13 cellular contexts compared by ENCODE assay signal in genomic region chr1:224213438-224214119, GRCh38. TPM values are rescaled to one million over a fixed set of nuclear protein-coding genes. Genes with fewer than 3 reads are reported as not detected.
DNase-seq lines count a peak whose midpoint lies in the region; ATAC-seq, FAIRE-seq and TF ChIP-seq lines count a peak whose summit lies in the region.
"Had no signal": no experiment of that assay in that cellular context is flagged by ENCODE, and none has a peak within 500 bp of the region (broad histone marks: within the 10 kb centered on the region; RNA-seq: fewer than 3 reads in every experiment).

No MANE protein-coding gene starts in this region.

- H3K9ac ChIP-seq in GM12878 (ENCODE audit: control insufficient read depth, insufficient read depth, low read length): no peak overlapping the region

- intact Hi-C loops in right cardiac atrium (cut with DNase I) (no loop called here), left ventricle myocardium superior (cut with micrococcal nuclease) (no loop called here), GM12878 (cut with micrococcal nuclease; ENCODE audit: unreplicated experiment) (no loop called here), lower lobe of right lung (cut with DNase I) (no loop called here)

- BruUV-seq in GM12878 (replicated peaks; lab: Mats Ljungman, UMichigan): no TSS peak

- H3K36me3 ChIP-seq in GM12878 (ENCODE audit: control insufficient read depth in 2 of 2, insufficient read depth in 2 of 2, low read length in 1 of 2) (no peaks in the 10 kb centered on the region), lower lobe of right lung (no peaks in the 10 kb centered on the region), upper lobe of left lung (no peaks in the 10 kb centered on the region)

- H3K4me3 Mint-ChIP-seq in activated naive CD4-positive, alpha-beta T cell treated with anti-CD3 and anti-CD28 coated beads, Interleukin-2, amount 10 ng/mL, durations not matched to agents 7 days and 5 days: no peak overlapping the region

- no peaks in the 10 kb centered on the region for H3K9me3 Mint-ChIP-seq in activated naive CD4-positive, alpha-beta T cell treated with anti-CD3 and anti-CD28 coated beads, Interleukin-2, amount 10 ng/mL, durations not matched to agents 7 days and 5 days

- H3K27me3 ChIP-seq in right cardiac atrium (ENCODE audit: control insufficient read depth, insufficient read depth) (no peaks in the 10 kb centered on the region), GM12878 (replicated peaks in 1 of 2; ENCODE audit: control insufficient read depth in 2 of 2, insufficient read depth in 2 of 2, low read length in 1 of 2) (no peaks in the 10 kb centered on the region), lower lobe of right lung (ENCODE audit: low read depth) (no peaks in the 10 kb centered on the region), upper lobe of left lung (no peaks in the 10 kb centered on the region)
- H3K27me3 ChIP-seq: testis had no signal

- ATAC-seq in right cardiac atrium (peak; percentile 23 to 43), left ventricle myocardium superior (no peak), GM12878 (peak; percentile 76), lower lobe of right lung (peak; percentile 27 to 64), upper lobe of left lung (ENCODE audit: low FRiP score in 2 of 2) (peak in 1 of 2 donors; percentile 18)

- TF ChIP-seq RAD21 in GM12878 (IDR thresholded peaks at IDR 0.05; ENCODE audit: insufficient read depth, low read depth, low read length): no peak

- H3K27me3 Mint-ChIP-seq in activated naive CD4-positive, alpha-beta T cell treated with anti-CD3 and anti-CD28 coated beads, Interleukin-2, amount 10 ng/mL, durations not matched to agents 7 days and 5 days: no peaks in the 10 kb centered on the region

- RAD21 ChIA-PET in GM12878 (lab: Charles Lee; ENCODE audit: unreplicated experiment): interaction anchor here (0.7 to 1.2 kb wide), 4 partner anchors 9 to 120 kb away, joined by 3 to 4 read pairs (median 3); no protein-coding TSS in a partner anchor

- H3K4me3 ChIP-seq in right cardiac atrium (ENCODE audit: low read length) (no peak overlapping the region), GM12878 (no peak overlapping the region), lower lobe of right lung (no peak overlapping the region), upper lobe of left lung (no peak overlapping the region)
- H3K4me3 ChIP-seq: testis had no signal

- H3K9me3 ChIP-seq in right cardiac atrium (ENCODE audit: control insufficient read depth, low read length): no peaks in the 10 kb centered on the region
- H3K9me3 ChIP-seq in GM12878 (replicated peaks; ENCODE audit: control insufficient read depth, insufficient read depth, low read length): no peaks in the 10 kb centered on the region
- H3K9me3 ChIP-seq in lower lobe of right lung: no peaks in the 10 kb centered on the region
- H3K9me3 ChIP-seq in upper lobe of left lung: no peaks in the 10 kb centered on the region
- H3K9me3 ChIP-seq: testis had no signal

- H2AFZ ChIP-seq in GM12878 (ENCODE audit: control insufficient read depth, low read depth, low read length): no peak overlapping the region

- peaks cover 3% of the 10 kb centered on the region for H3K4me1 Mint-ChIP-seq in activated naive CD4-positive, alpha-beta T cell treated with anti-CD3 and anti-CD28 coated beads, Interleukin-2, amount 10 ng/mL, durations not matched to agents 7 days and 5 days

- no peak for TF ChIP-seq EP300 in GM12878 (IDR thresholded peaks at IDR 0.05; ENCODE audit: borderline replicate concordance in 1 of 2, control insufficient read depth in 1 of 2, low read depth in 2 of 2, low read length in 2 of 2)
- TF ChIP-seq EP300 in upper lobe of left lung (IDR thresholded peaks at IDR 0.05): no peak

- H4K20me1 ChIP-seq in GM12878 (ENCODE audit: control insufficient read depth, insufficient read depth): no peaks in the 10 kb centered on the region

- no peak overlapping the region for H3K4me2 ChIP-seq in GM12878 (ENCODE audit: control insufficient read depth, insufficient read depth)

- POLR2A ChIA-PET in GM12878 (lab: Charles Lee): no interaction called here

- FAIRE-seq in GM12878 (lab: Jason Lieb, UNC): no peak

- SMC1A ChIA-PET in GM12878 (lab: Charles Lee; ENCODE audit: uncharacterized antibody, unreplicated experiment): interaction anchor here (0.7 to 1.9 kb wide), 6 partner anchors 8 to 98 kb away, joined by 3 to 5 read pairs (median 3); partner anchors contain the start of gene DEGS1

- no peak for TF ChIP-seq POLR2A in GM12878 (IDR thresholded peaks at IDR 0.05; ENCODE audit: low read depth, low read length)
- TF ChIP-seq POLR2A in upper lobe of left lung (IDR thresholded peaks at IDR 0.05): no peak

- no peaks in the 10 kb centered on the region for H3K36me3 Mint-ChIP-seq in activated naive CD4-positive, alpha-beta T cell treated with anti-CD3 and anti-CD28 coated beads, Interleukin-2, amount 10 ng/mL, durations not matched to agents 7 days and 5 days

- in situ Hi-C loops in GM12878 (cut with MboI): no loop called here

- no peaks in the 10 kb centered on the region for H3K79me2 ChIP-seq in GM12878 (ENCODE audit: control insufficient read depth, insufficient read depth, low read length)

- CTCF ChIA-PET in GM12878 (lab: Yijun Ruan, JAX): interaction anchor here (0.6 to 1.2 kb wide), 7 partner anchors 8 to 469 kb away, joined by 3 to 7 read pairs (median 4); no protein-coding TSS in a partner anchor
- CTCF ChIA-PET in activated naive CD4-positive, alpha-beta T cell treated with anti-CD3 and anti-CD28 coated beads, Interleukin-2, amount 10 ng/mL, durations not matched to agents 7 days and 5 days (lab: Charles Lee): no interaction called here

- DNase-seq in right cardiac atrium: no peak
- no peak for DNase-seq in left ventricle myocardium superior
- no peak for DNase-seq in GM12878 (ENCODE audit: low read depth, low spot score)
- no peak for DNase-seq in lower lobe of right lung
- peak in 1 of 2 donors; percentile 36 for DNase-seq in upper lobe of left lung
- no peak for DNase-seq in NCI-H2029 treated with DMSO at 0.1 percent for 48 hours (lab: John Stamatoyannopoulos, UW)
- DNase-seq in activated naive CD4-positive, alpha-beta T cell treated with anti-CD3 and anti-CD28 coated beads, Interleukin-2, amount 10 ng/mL, durations not matched to agents 7 days and 5 days: no peak
- no peak for DNase-seq in activated naive CD4-positive, alpha-beta T cell (lab: John Stamatoyannopoulos, UW)
- DNase-seq: activated effector memory CD4-positive, alpha-beta T cell treated with Interleukin-2 at 50 U/mL for 16 hours; cerebellar nuclear complex; GOT3; NCI-H446 treated with DMSO at 0.1 percent for 48 hours; testis had no signal

- WGBS in right cardiac atrium: 69% methylated on average over 4 of the region's 4 CpGs
- 30% methylated on average over 4 of the region's 4 CpGs for WGBS in GM12878 (ENCODE audit: insufficient coverage, insufficient replicate concordance, low lambda C conversion rate, missing lambda C conversion rate)
- 56 to 68% methylated on average over 4 of the region's 4 CpGs for WGBS in upper lobe of left lung, 2 donors

- H3K27ac ChIP-seq in right cardiac atrium (ENCODE audit: low read length) (no peak overlapping the region), GM12878 (ENCODE audit: control insufficient read depth, insufficient read depth) (no peak overlapping the region), lower lobe of right lung (peak overlapping the region; percentile 34), upper lobe of left lung (peak overlapping the region; percentile 29 to 67 (median 54))
- H3K27ac ChIP-seq: testis had no signal

- H3K4me1 ChIP-seq in right cardiac atrium (ENCODE audit: control insufficient read depth, insufficient read depth, low read length): peaks cover 3% of the 10 kb centered on the region
- H3K4me1 ChIP-seq in GM12878 (ENCODE audit: control insufficient read depth, insufficient read depth, low read length): peaks cover 13% of the 10 kb centered on the region
- peaks cover 7% of the 10 kb centered on the region for H3K4me1 ChIP-seq in lower lobe of right lung
- H3K4me1 ChIP-seq in upper lobe of left lung: peaks cover 0 to 19% (median 4%) of the 10 kb centered on the region in 4 donors
- H3K4me1 ChIP-seq: testis had no signal

- no peak for TF ChIP-seq CTCF in GM12878 (IDR thresholded peaks at IDR 0.05 in 2 of 3, conservative IDR thresholded peaks at IDR 0.05 in 1 of 3; ENCODE audit: control insufficient read depth in 2 of 3, extremely low read depth in 1 of 3, insufficient read depth in 1 of 3, low read depth in 3 of 3, low read length in 3 of 3)
- no peak for TF ChIP-seq CTCF in lower lobe of right lung (IDR thresholded peaks at IDR 0.05)
- TF ChIP-seq CTCF in upper lobe of left lung (IDR thresholded peaks at IDR 0.05): no peak

- H3K27ac Mint-ChIP-seq in activated naive CD4-positive, alpha-beta T cell treated with anti-CD3 and anti-CD28 coated beads, Interleukin-2, amount 10 ng/mL, durations not matched to agents 7 days and 5 days: no peak overlapping the region

TF ChIP-seq in GM12878, 131 proteins besides CTCF, POLR2A, EP300 and RAD21 (continues in another document):
- TF ChIP-seq TAF1 (IDR thresholded peaks at IDR 0.05; ENCODE audit: borderline replicate concordance, low read depth, low read length) (no peak), SRF (IDR thresholded peaks at IDR 0.05; ENCODE audit: low read depth in 2 of 2, low read length in 2 of 2) (0 out of 4 replicates have a peak, but pooled peaks of 1 of the 2 experiments have one; percentile 50), YBX1 (IDR thresholded peaks at IDR 0.05) (no peak), STAT1 (conservative IDR thresholded peaks at IDR 0.05) (no peak), NFXL1 (IDR thresholded peaks at IDR 0.05; ENCODE audit: borderline replicate concordance) (no peak)

RNA-seq across cellular contexts. Expression of gene DEGS1, which starts 30.5 kb away (rescaled TPM):
- total RNA-seq in right cardiac atrium: 10 to 100 TPM; 69.3 to 79.6 (median 74.4) TPM
- 83.9 TPM for polyA plus RNA-seq in right cardiac atrium
- total RNA-seq in left ventricle myocardium superior: 61.5 TPM
- total RNA-seq in GM12878 (2013; cell fraction: nucleolus; rRNA removed): 99.6 and 106 TPM in 2 replicates
- total RNA-seq in GM12878 (2014; rRNA removed): 43.8 and 55.4 TPM in 2 replicates
- total RNA-seq in GM12878 (2014; rRNA removed; fragmentation: Illumina TruSeq; extraction: Trizol): 39.8 and 41.4 TPM in 2 replicates
- total RNA-seq in GM12878 (2021): 35.1 and 37.0 TPM in 2 replicates
- 22.4 TPM for polyA plus RNA-seq in GM12878 (2011; ENCODE audit: low read depth)
- 133 and 183 TPM in 2 replicates for polyA plus RNA-seq in GM12878 (2011; rRNA removed)
- polyA plus RNA-seq in GM12878 (2011; cell fraction: cytosol; rRNA removed): 48.6 and 87.1 TPM in 2 replicates
- 34.0 and 57.9 TPM in 2 replicates for polyA plus RNA-seq in GM12878 (2011; cell fraction: nucleus; rRNA removed)
- polyA plus RNA-seq in GM12878 (2012): 26.6 and 28.4 TPM in 2 replicates
- polyA plus RNA-seq in GM12878 (2014; fragmentation: Illumina TruSeq; extraction: Trizol): 57.8 and 71.8 TPM in 2 replicates
- 10 to 100 TPM; 16.5 to 26.7 TPM for polyA plus RNA-seq in GM12878 (2014; fragmentation: Nextera tagmentation; extraction: Ambion mirVana)
- 39.6 and 48.1 TPM in 2 replicates for polyA plus RNA-seq in GM12878 (2014; rRNA removed)
- 10 to 100 TPM; 81.4 to 85.9 TPM for polyA plus RNA-seq in GM12878 (2016; fragmentation: Nextera tagmentation; extraction: Ambion mirVana)
- 46.3 and 48.6 TPM in 2 replicates for polyA minus RNA-seq in GM12878 (2011; rRNA and poly(A)+ RNA removed)
- polyA minus RNA-seq in GM12878 (2011; cell fraction: cytosol; rRNA and poly(A)+ RNA removed): 18.7 and 28.2 TPM in 2 replicates
- polyA minus RNA-seq in GM12878 (2011; cell fraction: nucleus; rRNA and poly(A)+ RNA removed): 13.2 and 23.2 TPM in 2 replicates
- 72.0 TPM for total RNA-seq in lower lobe of right lung
- total RNA-seq in upper lobe of left lung: 10 to 100 TPM; 24.3 to 79.2 (median 67.4) TPM

Comparison
In these comparisons a context has a peak if more than half of its experiments do, and no peak if none do; other contexts are left out.
1. H3K27ac ChIP-seq: peak in lower lobe of right lung (single experiment) and upper lobe of left lung (4 of 4); none in right cardiac atrium (single experiment) and GM12878 (single experiment).